10 cellular contexts compared by ENCODE assay signal in genomic region chr6:118660218-118660569, GRCh38. TPM values are rescaled to one million over a fixed set of nuclear protein-coding genes. Genes with fewer than 3 reads are reported as not detected.
DNase-seq lines count a peak whose midpoint lies in the region; ATAC-seq, FAIRE-seq and TF ChIP-seq lines count a peak whose summit lies in the region.
"Had no signal": no experiment of that assay in that cellular context is flagged by ENCODE, and none has a peak within 500 bp of the region (broad histone marks: within the 10 kb centered on the region; RNA-seq: fewer than 3 reads in every experiment).

No MANE protein-coding gene starts in this region.

- no peaks in the 10 kb centered on the region for H3K9me2 ChIP-seq in MM.1S (replicated peaks; ENCODE audit: insufficient read depth, low read length)

- no peaks in the 10 kb centered on the region for H3K79me2 ChIP-seq in MM.1S (ENCODE audit: low read length)

- no peak overlapping the region for H3K4me3 ChIP-seq in MM.1S (ENCODE audit: low read length)
- no peak overlapping the region for H3K4me3 ChIP-seq in Panc1 (ENCODE audit: low read depth in 2 of 2, low read length in 2 of 2)

- H3F3A ChIP-seq in MM.1S (ENCODE audit: insufficient read depth, low read length), result no peaks in the 10 kb centered on the region

- intact Hi-C loops in Panc1 (cut with micrococcal nuclease; ENCODE audit: unreplicated experiment), result no loop called here

- H3K36me3 ChIP-seq in MM.1S (replicated peaks; ENCODE audit: insufficient read depth, low read length), result no peaks in the 10 kb centered on the region
- H3K36me3 ChIP-seq in Panc1 (ENCODE audit: control insufficient read depth, insufficient read depth, low read length), result no peaks in the 10 kb centered on the region

- H3K4me1 ChIP-seq in MM.1S (ENCODE audit: low read length) (peaks cover 13% of the 10 kb centered on the region), Panc1 (ENCODE audit: control insufficient read depth, insufficient read depth, low read length) (no peaks in the 10 kb centered on the region)

- TF ChIP-seq CTCF in MM.1S (IDR thresholded peaks at IDR 0.05; ENCODE audit: low read length) (no peak), Panc1 (IDR thresholded peaks at IDR 0.05) (no peak), D721Med (IDR thresholded peaks at IDR 0.05; ENCODE audit: insufficient read depth, missing control alignments) (no peak)

- POLR2A ChIA-PET in Panc1 (lab: Charles Lee), result no interaction called here

- H3K27me3 ChIP-seq in MM.1S (replicated peaks; ENCODE audit: insufficient read depth, low read length), result no peaks in the 10 kb centered on the region
- H3K27me3 ChIP-seq in Panc1 (ENCODE audit: control insufficient read depth, insufficient read depth, low read length), result peaks cover 5% of the 10 kb centered on the region; the same call in 1 of the 2 replicates

- no peaks in the 10 kb centered on the region for H3K9me3 Mint-ChIP-seq in activated naive CD4-positive, alpha-beta T cell treated with anti-CD3 and anti-CD28 coated beads, Interleukin-2, amount 50 U/mL, for 72 hours
- H3K9me3 Mint-ChIP-seq: natural killer cell treated with Interleukin-12 subunit alpha and Interleukin-12 subunit beta and Interleukin-15 and Interleukin-18, amount 100 ng/mL, for 72 hours had no signal

- H3K9me3 ChIP-seq in MM.1S (replicated peaks; ENCODE audit: insufficient read depth, low read length), result no peaks in the 10 kb centered on the region
- H3K9me3 ChIP-seq in Panc1 (ENCODE audit: control insufficient read depth, insufficient read depth, low read depth, low read length), result no peaks in the 10 kb centered on the region

- DNase-seq in MM.1S, result peak; percentile 52
- DNase-seq in Panc1 (ENCODE audit: low read depth, low spot score), result no peak
- peak; percentile 49 to 61 for DNase-seq in activated naive CD4-positive, alpha-beta T cell treated with anti-CD3 and anti-CD28 coated beads, Interleukin-2, amount 50 U/mL, for 72 hours (ENCODE audit: low spot score in 2 of 2)
- peak in 3 of 4 experiments; percentile 15 to 47 (median 37) for DNase-seq in stimulated activated CD4-positive, alpha-beta T cell treated with anti-CD3 and anti-CD28 coated beads, Interleukin-1b, Interleukin-23, amount 100 ng/mL, for 24 hours (ENCODE audit: low read depth in 4 of 4, low spot score in 1 of 4)
- DNase-seq in D721Med (ENCODE audit: insufficient read length, low spot score), result no peak
- DNase-seq in Kasumi-1 (lab: John Stamatoyannopoulos, UW), result no peak

- BruUV-seq in Panc1 (replicated peaks; lab: Mats Ljungman, UMichigan), result no TSS peak

- ATAC-seq in Panc1, result 0 out of 2 replicates have a peak, but pooled peaks have one; percentile 48
- peak; percentile 25 to 34 for ATAC-seq in activated naive CD4-positive, alpha-beta T cell treated with anti-CD3 and anti-CD28 coated beads, Interleukin-2, amount 50 U/mL, for 72 hours
- no peak for ATAC-seq in GM18511 (IDR thresholded peaks at IDR 0.05; ENCODE audit: unreplicated experiment)
- no peak for ATAC-seq in HG03442 (IDR thresholded peaks at IDR 0.05; ENCODE audit: unreplicated experiment)

- no peak overlapping the region for H3K9ac ChIP-seq in MM.1S (ENCODE audit: low read length)

- CTCF ChIA-PET in Panc1 (lab: Charles Lee), result no interaction called here

- no peak overlapping the region for H3K4me2 ChIP-seq in MM.1S (ENCODE audit: low read depth, low read length)

- no peak overlapping the region for H3K27ac ChIP-seq in MM.1S (ENCODE audit: low read length)
- no peak overlapping the region for H3K27ac ChIP-seq in Panc1 (ENCODE audit: low read length)

- no peak overlapping the region for H2AFZ ChIP-seq in MM.1S (ENCODE audit: low read length)

- peak overlapping the region; percentile 88 to 91 for H3K27ac Mint-ChIP-seq in activated naive CD4-positive, alpha-beta T cell treated with anti-CD3 and anti-CD28 coated beads, Interleukin-2, amount 50 U/mL, for 72 hours

- H3K36me3 Mint-ChIP-seq in activated naive CD4-positive, alpha-beta T cell treated with anti-CD3 and anti-CD28 coated beads, Interleukin-2, amount 50 U/mL, for 72 hours, result peaks cover 4 to 13% of the 10 kb centered on the region in 2 donors
- H3K36me3 Mint-ChIP-seq: natural killer cell treated with Interleukin-12 subunit alpha and Interleukin-12 subunit beta and Interleukin-15 and Interleukin-18, amount 100 ng/mL, for 72 hours had no signal

- in situ Hi-C loops in Panc1 (cut with HindIII; ENCODE audit: low pct_unique_long_range_greater_than_20kb, low sequenced_read_pairs), result no loop called here

- no peaks in the 10 kb centered on the region for H4K20me1 ChIP-seq in MM.1S (ENCODE audit: insufficient read depth, low read length)

- no peak for FAIRE-seq in D721Med (lab: Jason Lieb, UNC)
- FAIRE-seq: H54 had no signal

RNA-seq across cellular contexts. Expression of gene CEP85L, which starts 8.8 kb away (rescaled TPM):
- total RNA-seq in Panc1 (2021; ENCODE audit: unreplicated experiment), result 6.7 TPM
- 1.3 TPM for polyA plus RNA-seq in Panc1 (2012; ENCODE audit: insufficient read length)
- 10 to 100 TPM; 38.5 to 41.3 TPM for total RNA-seq in activated naive CD4-positive, alpha-beta T cell treated with anti-CD3 and anti-CD28 coated beads, Interleukin-2, amount 50 U/mL, for 72 hours

Comparison
In these comparisons a context has a peak if more than half of its experiments do, and no peak if none do; other contexts are left out.
1. DNase-seq: peak in MM.1S (single experiment), activated naive CD4-positive, alpha-beta T cell treated with anti-CD3 and anti-CD28 coated beads, Interleukin-2, amount 50 U/mL, for 72 hours (2 of 2) and stimulated activated CD4-positive, alpha-beta T cell treated with anti-CD3 and anti-CD28 coated beads, Interleukin-1b, Interleukin-23, amount 100 ng/mL, for 24 hours (3 of 4); none in Panc1 (single experiment), D721Med (single experiment) and Kasumi-1 (0 of 2).
2. ATAC-seq: peak in Panc1 (single experiment) and activated naive CD4-positive, alpha-beta T cell treated with anti-CD3 and anti-CD28 coated beads, Interleukin-2, amount 50 U/mL, for 72 hours (2 of 2); none in GM18511 (single experiment) and HG03442 (single experiment).